ENCODE assay signal across 8 cellular contexts in the genomic region with DNA sequence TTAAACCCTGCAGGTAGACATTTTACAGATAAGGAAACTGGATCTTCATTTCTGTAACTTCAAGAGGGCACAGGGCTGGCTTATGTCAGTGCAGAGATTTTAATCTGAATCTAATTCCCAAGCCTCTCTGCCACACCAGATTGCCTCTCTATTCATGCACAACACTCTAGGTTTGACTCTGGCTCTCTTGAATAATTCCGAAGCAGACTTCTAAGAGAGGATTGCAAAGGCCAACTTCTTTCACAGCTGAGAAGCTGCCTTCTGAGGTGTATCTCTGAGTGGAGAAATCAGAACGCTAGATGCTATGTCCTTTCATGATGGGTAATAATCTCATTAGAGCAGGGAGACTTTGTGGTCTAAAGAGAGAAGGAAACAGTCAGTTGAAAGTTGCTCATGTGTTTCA. TPM values are rescaled to one million over a fixed set of nuclear protein-coding genes. Genes with fewer than 3 reads are reported as not detected.
DNase-seq lines count a peak whose midpoint lies in the region; ATAC-seq and TF ChIP-seq lines count a peak whose summit lies in the region.

No MANE protein-coding gene starts in this region.

- H3K4me3 Mint-ChIP-seq in activated T-helper 17 cell treated with anti-CD3 and anti-CD28 coated beads, Interleukin-2, amount 50 U/mL, for 72 hours: peak overlapping the region; percentile 52
- no peak overlapping the region for H3K4me3 Mint-ChIP-seq in type B pancreatic cell

- H3K27me3 Mint-ChIP-seq in activated T-helper 17 cell treated with anti-CD3 and anti-CD28 coated beads, Interleukin-2, amount 50 U/mL, for 72 hours: no peaks in the 10 kb centered on the region
- no peaks in the 10 kb centered on the region for H3K27me3 Mint-ChIP-seq in type B pancreatic cell

- H4K20me1 ChIP-seq in BLaER1 treated with 17β-estradiol and CSF1 and Interleukin-3, amounts not matched to agents 10 nM and 100 nM: peaks cover 0 to 20% (median 0%) of the 10 kb centered on the region in 11 experiments; a peak in 4 of 22 replicates

- H3K4me2 ChIP-seq in BLaER1 treated with 17β-estradiol and CSF1 and Interleukin-3, amounts not matched to agents 10 nM and 100 nM: peak overlapping the region; percentile 75 to 97 (median 81)

- peaks cover 5% of the 10 kb centered on the region for H3K9me3 Mint-ChIP-seq in activated T-helper 17 cell treated with anti-CD3 and anti-CD28 coated beads, Interleukin-2, amount 50 U/mL, for 72 hours
- H3K9me3 Mint-ChIP-seq in type B pancreatic cell: peaks cover 9% of the 10 kb centered on the region

- H3K36me3 ChIP-seq in BLaER1 treated with 17β-estradiol and CSF1 and Interleukin-3, amounts not matched to agents 10 nM and 100 nM: peaks cover 0 to 34% (median 8%) of the 10 kb centered on the region in 11 experiments; a peak in 11 of 22 replicates

- no peak for TF ChIP-seq CTCF in type B pancreatic cell (conservative IDR thresholded peaks at IDR 0.05)

- peak overlapping the region; percentile 62 to 78 (median 70); a peak in 21 of 22 replicates for H3K9ac ChIP-seq in BLaER1 treated with 17β-estradiol and CSF1 and Interleukin-3, amounts not matched to agents 10 nM and 100 nM

- H3K4me3 ChIP-seq in BLaER1 treated with 17β-estradiol and CSF1 and Interleukin-3, amounts not matched to agents 10 nM and 100 nM: peak overlapping the region in 7 of 10 experiments; percentile 16 to 40 (median 35); a peak in 10 of 20 replicates

- H3K4me1 Mint-ChIP-seq in activated T-helper 17 cell treated with anti-CD3 and anti-CD28 coated beads, Interleukin-2, amount 50 U/mL, for 72 hours: peaks cover 80% of the 10 kb centered on the region
- no peaks in the 10 kb centered on the region for H3K4me1 Mint-ChIP-seq in type B pancreatic cell (ENCODE audit: unreplicated experiment)

- H3K27ac Mint-ChIP-seq in activated T-helper 17 cell treated with anti-CD3 and anti-CD28 coated beads, Interleukin-2, amount 50 U/mL, for 72 hours: peak overlapping the region; percentile 81
- H3K27ac Mint-ChIP-seq in type B pancreatic cell: no peak overlapping the region

- H3K36me3 Mint-ChIP-seq in activated T-helper 17 cell treated with anti-CD3 and anti-CD28 coated beads, Interleukin-2, amount 50 U/mL, for 72 hours (ENCODE audit: low read depth): peaks cover 6% of the 10 kb centered on the region
- H3K36me3 Mint-ChIP-seq in type B pancreatic cell: peaks cover 4% of the 10 kb centered on the region

- ATAC-seq in GM19328 (IDR thresholded peaks at IDR 0.05; ENCODE audit: unreplicated experiment) (peak; percentile 52), HG03095 (IDR thresholded peaks at IDR 0.05; ENCODE audit: unreplicated experiment) (peak; percentile 44)
- ATAC-seq in activated T-helper 17 cell treated with anti-CD3 and anti-CD28 coated beads, Interleukin-2, amount 50 U/mL, for 72 hours (replicated peaks): peak; percentile 27

- peak overlapping the region; percentile 75 to 94 (median 82) for H3K27ac ChIP-seq in BLaER1 treated with 17β-estradiol and CSF1 and Interleukin-3, amounts not matched to agents 10 nM and 100 nM

- no peak for DNase-seq in iPS-NIHi7 (ENCODE audit: extremely low spot score)
- no peak for DNase-seq in SIG-M5 treated with dmso at 0.1 percent for 504 hours (lab: John Stamatoyannopoulos, UW; ENCODE audit: unreplicated experiment)
- no peak for DNase-seq in type B pancreatic cell (ENCODE audit: extremely low spot score, unreplicated experiment)
- no peak for DNase-seq in NCI-H146 (lab: John Stamatoyannopoulos, UW)

- H3K9me3 ChIP-seq in BLaER1 treated with 17β-estradiol and CSF1 and Interleukin-3, amounts not matched to agents 10 nM and 100 nM (replicated peaks in 1 of 11): peaks cover 11 to 29% (median 22%) of the 10 kb centered on the region in 11 experiments; a peak in 20 of 22 replicates

- no peaks in the 10 kb centered on the region for H3K27me3 ChIP-seq in BLaER1 treated with 17β-estradiol and CSF1 and Interleukin-3, amounts not matched to agents 10 nM and 100 nM

- H3K4me1 ChIP-seq in BLaER1 treated with 17β-estradiol and CSF1 and Interleukin-3, amounts not matched to agents 10 nM and 100 nM: peaks cover 64 to 90% (median 80%) of the 10 kb centered on the region in 10 experiments

RNA-seq across cellular contexts. Expression of a gene that starts 20.1 kb away (rescaled TPM):
- 10 to 100 TPM; 53.0 to 53.1 TPM for total RNA-seq in activated T-helper 17 cell treated with anti-CD3 and anti-CD28 coated beads, Interleukin-2, amount 50 U/mL, for 72 hours
- 33.3 and 37.2 TPM in 2 replicates for total RNA-seq in type B pancreatic cell (ENCODE audit: low replicate concordance)
